18 cellular contexts compared by ENCODE assay signal in genomic region chr4:101528526-101528925, GRCh38.
DNase-seq lines count a peak whose midpoint lies in the region; ATAC-seq, FAIRE-seq and TF ChIP-seq lines count a peak whose summit lies in the region.
"Had no signal": no experiment of that assay in that cellular context is flagged by ENCODE, and none has a peak within 500 bp of the region (broad histone marks: within the 10 kb centered on the region; RNA-seq: fewer than 3 reads in every experiment).

No MANE protein-coding gene starts in this region.

- H4K20me1 ChIP-seq in HepG2 (ENCODE audit: insufficient read depth, low read length): no peaks in the 10 kb centered on the region
- H4K20me1 ChIP-seq: BLaER1 had no signal

- H3K9ac ChIP-seq in HepG2 (ENCODE audit: insufficient read depth, low read depth, low read length): no peak overlapping the region
- H3K9ac ChIP-seq: BLaER1 had no signal

- no peak overlapping the region for H3K4me3 Mint-ChIP-seq in activated T-helper 1 cell treated with anti-CD3 and anti-CD28 coated beads, Interleukin-12 subunit alpha, Interleukin-12 subunit beta, Interleukin-2, Interleukin-4 antibody, amounts not matched to agents 30 ng/mL and 10 ng/mL and 1 ng/mL, durations not matched to agents 14 hours and 24 hours and 36 hours
- H3K4me3 Mint-ChIP-seq in progenitor cell of endocrine pancreas (ENCODE audit: low read depth): no peak overlapping the region
- H3K4me3 Mint-ChIP-seq in naive thymus-derived CD4-positive, alpha-beta T cell: no peak overlapping the region
- H3K4me3 Mint-ChIP-seq: H9, IgD-negative memory B cell had no signal

- no peaks in the 10 kb centered on the region for H3K9me3 ChIP-seq in HepG2 (ENCODE audit: low read length)
- H3K9me3 ChIP-seq in right lobe of liver: no peaks in the 10 kb centered on the region
- no peaks in the 10 kb centered on the region for H3K9me3 ChIP-seq in naive thymus-derived CD4-positive, alpha-beta T cell (ENCODE audit: control insufficient read depth in 2 of 3, low read length in 3 of 3)

- TF ChIP-seq POLR2A in HepG2 (IDR thresholded peaks at IDR 0.05; ENCODE audit: insufficient read depth in 1 of 2, low read depth in 2 of 2, low read length in 2 of 2) (no peak), right lobe of liver (IDR thresholded peaks at IDR 0.05) (no peak)

- DNase-seq in HepG2 (ENCODE audit: low spot score) (peak; percentile 9), right lobe of liver (no peak), iPS-NIHi7 (ENCODE audit: extremely low spot score) (peak; percentile 9), progenitor cell of endocrine pancreas (ENCODE audit: low spot score, unreplicated experiment) (no peak), NCI-H748 treated with DMSO at 0.1 percent for 48 hours (lab: John Stamatoyannopoulos, UW) (no peak), cerebellum (ENCODE audit: low spot score) (no peak)
- DNase-seq in activated T-helper 1 cell treated with anti-CD3 and anti-CD28 coated beads, Interleukin-12 subunit alpha, Interleukin-12 subunit beta, Interleukin-2, Interleukin-4 antibody, amounts not matched to agents 30 ng/mL and 10 ng/mL and 1 ng/mL, durations not matched to agents 14 hours and 24 hours and 36 hours (ENCODE audit: low spot score): no peak
- no peak for DNase-seq in naive thymus-derived CD4-positive, alpha-beta T cell
- DNase-seq: AML-193, DMS79, GOT3, H9 had no signal

- peaks cover 32% of the 10 kb centered on the region for H3K27me3 Mint-ChIP-seq in activated T-helper 1 cell treated with anti-CD3 and anti-CD28 coated beads, Interleukin-12 subunit alpha, Interleukin-12 subunit beta, Interleukin-2, Interleukin-4 antibody, amounts not matched to agents 30 ng/mL and 10 ng/mL and 1 ng/mL, durations not matched to agents 14 hours and 24 hours and 36 hours (ENCODE audit: insufficient read depth)
- H3K27me3 Mint-ChIP-seq in progenitor cell of endocrine pancreas: no peaks in the 10 kb centered on the region
- peaks cover 12 to 54% (median 40%) of the 10 kb centered on the region in 5 donors for H3K27me3 Mint-ChIP-seq in naive thymus-derived CD4-positive, alpha-beta T cell
- H3K27me3 Mint-ChIP-seq: IgD-negative memory B cell had no signal

- H3K36me3 ChIP-seq in HepG2 (replicated peaks in 1 of 2; ENCODE audit: control insufficient read depth in 1 of 2, insufficient read depth in 2 of 2, low read length in 2 of 2) (no peaks in the 10 kb centered on the region), right lobe of liver (no peaks in the 10 kb centered on the region)
- H3K36me3 ChIP-seq in naive thymus-derived CD4-positive, alpha-beta T cell (ENCODE audit: control insufficient read depth in 2 of 3, insufficient read depth in 3 of 3, low read length in 3 of 3): no peaks in the 10 kb centered on the region
- H3K36me3 ChIP-seq: BLaER1 had no signal

- intact Hi-C loops in HepG2 (cut with micrococcal nuclease; ENCODE audit: unreplicated experiment) (no loop called here), right lobe of liver (cut with DNase I) (no loop called here)
- intact Hi-C loops in activated T-helper 1 cell treated with anti-CD3 and anti-CD28 coated beads, Interleukin-12 subunit alpha, Interleukin-12 subunit beta, Interleukin-2, Interleukin-4 antibody, amounts not matched to agents 30 ng/mL and 10 ng/mL and 1 ng/mL, durations not matched to agents 14 hours and 24 hours and 36 hours (cut with micrococcal nuclease): loop anchor here (5.0 kb wide), 6 partner anchors 126 to 1446 kb away; no protein-coding TSS in a partner anchor
- intact Hi-C loops in naive thymus-derived CD4-positive, alpha-beta T cell (cut with micrococcal nuclease): loop anchor here in 1 of 2 donors (5.0 kb wide), 2 partner anchors 111 to 181 kb away; partner anchors contain the start of gene PPP3CA

- no peak for FAIRE-seq in HepG2 (lab: Jason Lieb, UNC)
- FAIRE-seq: G401.6, GM12891 had no signal

- ATAC-seq in HepG2: no peak
- no peak for ATAC-seq in right lobe of liver
- no peak for ATAC-seq in naive thymus-derived CD4-positive, alpha-beta T cell

- CTCF ChIA-PET in HepG2 (lab: Yijun Ruan, JAX; ENCODE audit: low intra/inter-chr PET ratio, low total read pairs): no interaction called here
- CTCF ChIA-PET in naive thymus-derived CD4-positive, alpha-beta T cell (lab: Charles Lee): no interaction called here

- no peak for TF ChIP-seq RAD21 in HepG2 (CRISPR knock-in tag; IDR thresholded peaks at IDR 0.05)

- H3K4me1 ChIP-seq in HepG2 (ENCODE audit: insufficient read depth, low read length) (0 out of 2 replicates have a peak, but pooled peaks cover 5% of the 10 kb centered on the region), right lobe of liver (no peaks in the 10 kb centered on the region)
- H3K4me1 ChIP-seq in naive thymus-derived CD4-positive, alpha-beta T cell (ENCODE audit: control insufficient read depth in 2 of 2, insufficient read depth in 2 of 2, low read length in 2 of 2): peaks cover 0 to 11% of the 10 kb centered on the region in 2 donors
- H3K4me1 ChIP-seq: BLaER1 had no signal

- H3K27ac Mint-ChIP-seq in activated T-helper 1 cell treated with anti-CD3 and anti-CD28 coated beads, Interleukin-12 subunit alpha, Interleukin-12 subunit beta, Interleukin-2, Interleukin-4 antibody, amounts not matched to agents 30 ng/mL and 10 ng/mL and 1 ng/mL, durations not matched to agents 14 hours and 24 hours and 36 hours: peak overlapping the region; percentile 26
- peak overlapping the region; percentile 88 for H3K27ac Mint-ChIP-seq in progenitor cell of endocrine pancreas
- H3K27ac Mint-ChIP-seq in naive thymus-derived CD4-positive, alpha-beta T cell: no peak overlapping the region
- H3K27ac Mint-ChIP-seq: H9 had no signal

- H3K4me2 ChIP-seq in HepG2 (ENCODE audit: low read depth, low read length): no peak overlapping the region
- H3K4me2 ChIP-seq: BLaER1 had no signal

- H2AFZ ChIP-seq in HepG2 (ENCODE audit: low read length): no peak overlapping the region

- H3K27ac ChIP-seq in HepG2 (ENCODE audit: extremely low read length, insufficient read depth, low read length) (no peak overlapping the region), right lobe of liver (no peak overlapping the region)
- H3K27ac ChIP-seq in naive thymus-derived CD4-positive, alpha-beta T cell (ENCODE audit: low read depth, low read length): no peak overlapping the region
- H3K27ac ChIP-seq: 22Rv1, BLaER1, HL-60 had no signal

- TF ChIP-seq EP300 in HepG2 (IDR thresholded peaks at IDR 0.05; ENCODE audit: low read depth in 2 of 2, low read length in 2 of 2) (no peak), HepG2 (CRISPR knock-in tag; IDR thresholded peaks at IDR 0.05; ENCODE audit: borderline replicate concordance) (no peak)

- in situ Hi-C loops in HepG2 (cut with HindIII; ENCODE audit: extremely low pct_ligation_motif_present, low pct_unique_long_range_greater_than_20kb): no loop called here

- H3K4me3 ChIP-seq in HepG2 (replicated peaks in 1 of 3; ENCODE audit: insufficient read depth in 1 of 3, low read depth in 2 of 3, low read length in 3 of 3): no peak overlapping the region
- H3K4me3 ChIP-seq in right lobe of liver: no peak overlapping the region
- H3K4me3 ChIP-seq in naive thymus-derived CD4-positive, alpha-beta T cell (ENCODE audit: low read length): no peak overlapping the region
- H3K4me3 ChIP-seq: BLaER1 had no signal

- POLR2A ChIA-PET in HepG2 (lab: Yijun Ruan, JAX): no interaction called here
- POLR2A ChIA-PET in naive thymus-derived CD4-positive, alpha-beta T cell (lab: Charles Lee): no interaction called here

- BruUV-seq in HepG2 (replicated peaks; lab: Mats Ljungman, UMichigan): no TSS peak

- no peak for TF ChIP-seq CTCF in HepG2 (CRISPR knock-in tag; IDR thresholded peaks at IDR 0.05)
- no peak for TF ChIP-seq CTCF in right lobe of liver (IDR thresholded peaks at IDR 0.05)
- TF ChIP-seq CTCF in progenitor cell of endocrine pancreas (IDR thresholded peaks at IDR 0.05; ENCODE audit: unreplicated experiment): no peak

- H3K9me3 Mint-ChIP-seq in activated T-helper 1 cell treated with anti-CD3 and anti-CD28 coated beads, Interleukin-12 subunit alpha, Interleukin-12 subunit beta, Interleukin-2, Interleukin-4 antibody, amounts not matched to agents 30 ng/mL and 10 ng/mL and 1 ng/mL, durations not matched to agents 14 hours and 24 hours and 36 hours: peaks cover 35% of the 10 kb centered on the region
- peaks cover 34% of the 10 kb centered on the region for H3K9me3 Mint-ChIP-seq in progenitor cell of endocrine pancreas (ENCODE audit: low read depth)
- peaks cover 0 to 8% (median 0%) of the 10 kb centered on the region in 11 donors for H3K9me3 Mint-ChIP-seq in naive thymus-derived CD4-positive, alpha-beta T cell

- no peaks in the 10 kb centered on the region for H3K36me3 Mint-ChIP-seq in activated T-helper 1 cell treated with anti-CD3 and anti-CD28 coated beads, Interleukin-12 subunit alpha, Interleukin-12 subunit beta, Interleukin-2, Interleukin-4 antibody, amounts not matched to agents 30 ng/mL and 10 ng/mL and 1 ng/mL, durations not matched to agents 14 hours and 24 hours and 36 hours (ENCODE audit: low read depth)
- peaks cover 3% of the 10 kb centered on the region for H3K36me3 Mint-ChIP-seq in progenitor cell of endocrine pancreas (ENCODE audit: insufficient read depth)
- peaks cover 0 to 4% (median 0%) of the 10 kb centered on the region in 5 donors for H3K36me3 Mint-ChIP-seq in naive thymus-derived CD4-positive, alpha-beta T cell
- H3K36me3 Mint-ChIP-seq: IgD-negative memory B cell had no signal

- peaks cover 32% of the 10 kb centered on the region for H3K4me1 Mint-ChIP-seq in activated T-helper 1 cell treated with anti-CD3 and anti-CD28 coated beads, Interleukin-12 subunit alpha, Interleukin-12 subunit beta, Interleukin-2, Interleukin-4 antibody, amounts not matched to agents 30 ng/mL and 10 ng/mL and 1 ng/mL, durations not matched to agents 14 hours and 24 hours and 36 hours (ENCODE audit: low read depth)
- H3K4me1 Mint-ChIP-seq in progenitor cell of endocrine pancreas (ENCODE audit: low read depth): peaks cover 5% of the 10 kb centered on the region
- H3K4me1 Mint-ChIP-seq in naive thymus-derived CD4-positive, alpha-beta T cell: peaks cover 0 to 22% (median 12%) of the 10 kb centered on the region in 7 donors

- H3K27me3 ChIP-seq in HepG2 (ENCODE audit: control insufficient read depth in 1 of 2, insufficient read depth in 2 of 2, low read length in 2 of 2) (no peaks in the 10 kb centered on the region), right lobe of liver (no peaks in the 10 kb centered on the region)
- no peaks in the 10 kb centered on the region for H3K27me3 ChIP-seq in naive thymus-derived CD4-positive, alpha-beta T cell (ENCODE audit: control insufficient read depth in 2 of 2, insufficient read depth in 2 of 2, low read length in 2 of 2)
- H3K27me3 ChIP-seq: BLaER1 had no signal

- no peaks in the 10 kb centered on the region for H3K79me2 ChIP-seq in HepG2 (ENCODE audit: insufficient read depth, low read length)

- WGBS in HepG2 (ENCODE audit: low lambda C conversion rate): 3% methylated on average over 1 of the region's 1 CpG
- WGBS in right lobe of liver (ENCODE audit: insufficient coverage, low coverage, low lambda C conversion rate, missing lambda C conversion rate): 53% methylated on average over 1 of the region's 1 CpG

TF ChIP-seq in HepG2, 621 proteins besides CTCF, POLR2A, EP300 and RAD21:
- no peak for TF ChIP-seq MYC (CRISPR knock-in tag; IDR thresholded peaks at IDR 0.05; ENCODE audit: borderline replicate concordance)
TF ChIP-seq in HepG2: peak in this region for 0.

Comparison
In these comparisons a context has a peak if more than half of its experiments do, and no peak if none do; other contexts are left out.
1. DNase-seq: peak in HepG2 (single experiment) and iPS-NIHi7 (single experiment); none in right lobe of liver (0 of 3), activated T-helper 1 cell treated with anti-CD3 and anti-CD28 coated beads, Interleukin-12 subunit alpha, Interleukin-12 subunit beta, Interleukin-2, Interleukin-4 antibody, amounts not matched to agents 30 ng/mL and 10 ng/mL and 1 ng/mL, durations not matched to agents 14 hours and 24 hours and 36 hours (single experiment), progenitor cell of endocrine pancreas (single experiment), naive thymus-derived CD4-positive, alpha-beta T cell (0 of 9), NCI-H748 treated with DMSO at 0.1 percent for 48 hours (single experiment) and cerebellum (single experiment).
2. H3K27ac Mint-ChIP-seq: peak in activated T-helper 1 cell treated with anti-CD3 and anti-CD28 coated beads, Interleukin-12 subunit alpha, Interleukin-12 subunit beta, Interleukin-2, Interleukin-4 antibody, amounts not matched to agents 30 ng/mL and 10 ng/mL and 1 ng/mL, durations not matched to agents 14 hours and 24 hours and 36 hours (single experiment) and progenitor cell of endocrine pancreas (single experiment); none in naive thymus-derived CD4-positive, alpha-beta T cell (0 of 9).